Comparison of ENCODE assay signal across 26 cellular contexts in genomic region chr15:68426149-68426548, GRCh38. TPM values are rescaled to one million over a fixed set of nuclear protein-coding genes. Genes with fewer than 3 reads are reported as not detected.
DNase-seq lines count a peak whose midpoint lies in the region; ATAC-seq, FAIRE-seq and TF ChIP-seq lines count a peak whose summit lies in the region.
"Had no signal": no experiment of that assay in that cellular context is flagged by ENCODE, and none has a peak within 500 bp of the region (broad histone marks: within the 10 kb centered on the region; RNA-seq: fewer than 3 reads in every experiment).

No MANE protein-coding gene starts in this region.

- peaks cover 7% of the 10 kb centered on the region for H3K79me1 ChIP-seq in mesenchymal stem cell (replicated peaks; ENCODE audit: low read length, poor library complexity, severe bottlenecking)

- H3K4me1 ChIP-seq in A549 (peaks cover 29% of the 10 kb centered on the region), RWPE2 (ENCODE audit: insufficient read depth, poor library complexity, severe bottlenecking) (no peaks in the 10 kb centered on the region), mesenchymal stem cell (ENCODE audit: control insufficient read depth, insufficient read depth, low read depth, low read length) (peaks cover 55% of the 10 kb centered on the region), thoracic aorta (ENCODE audit: control insufficient read depth in 1 of 2, low read depth in 2 of 2) (peaks cover 15 to 83% of the 10 kb centered on the region in 2 donors)

- no peak for TF ChIP-seq RAD21 in A549 (conservative IDR thresholded peaks at IDR 0.05 in 1 of 2, IDR thresholded peaks at IDR 0.05 in 1 of 2)

- ATAC-seq in A549 (no peak), RWPE2 (ENCODE audit: low read depth) (no peak), thoracic aorta (ENCODE audit: insufficient number of reproducible peaks, low FRiP score, low read depth) (no peak), esophagus mucosa (no peak)
- ATAC-seq: SK-N-SH treated with all-trans-retinoic acid at 6 μM for 48 hours had no signal

- peak overlapping the region in 1 of 2 experiments; percentile 37 for H3K23ac ChIP-seq in mesenchymal stem cell (ENCODE audit: low read length in 2 of 2)

- peak overlapping the region; percentile 2 for H2BK15ac ChIP-seq in mesenchymal stem cell (ENCODE audit: low read depth, poor library complexity, severe bottlenecking)

- CTCF ChIA-PET in A549 (lab: Yijun Ruan, JAX) = interaction anchor here (1.0 to 2.5 kb wide), 4 partner anchors 8 to 128 kb away, joined by 3 to 7 read pairs (median 4); no protein-coding TSS in a partner anchor

- peak overlapping the region; percentile 33 for H3K9ac ChIP-seq in mesenchymal stem cell (ENCODE audit: low read length)

- peak overlapping the region; percentile 28 for H4K8ac ChIP-seq in mesenchymal stem cell (ENCODE audit: low read length)

- no peak overlapping the region for H2BK5ac ChIP-seq in mesenchymal stem cell (ENCODE audit: low read depth, low read length, poor library complexity, severe bottlenecking)

- H3K9me3 ChIP-seq in A549 (no peaks in the 10 kb centered on the region), RWPE2 (ENCODE audit: severe bottlenecking) (no peaks in the 10 kb centered on the region), mesenchymal stem cell (ENCODE audit: control insufficient read depth, low read length) (no peaks in the 10 kb centered on the region), thoracic aorta (no peaks in the 10 kb centered on the region)
- H3K9me3 ChIP-seq: MG63 had no signal

- H2AK5ac ChIP-seq in mesenchymal stem cell (ENCODE audit: low read length, severe bottlenecking) = peak overlapping the region; percentile 8

- TF ChIP-seq POLR2A in A549 (IDR thresholded peaks at IDR 0.05; ENCODE audit: low read length) = no peak

- peak overlapping the region in 1 of 2 experiments; percentile 43 for H2BK12ac ChIP-seq in mesenchymal stem cell (ENCODE audit: low read length in 2 of 2)

- no peak for DNase-seq in A549 (ENCODE audit: low read depth in 1 of 2, low spot score in 1 of 2)
- peak; percentile 46 for DNase-seq in RWPE2 (ENCODE audit: low spot score)
- DNase-seq in mesenchymal stem cell = no peak
- DNase-seq in thoracic aorta (ENCODE audit: low spot score) = no peak
- no peak for DNase-seq in Kasumi-1 (lab: John Stamatoyannopoulos, UW)
- DNase-seq in ureter (ENCODE audit: low spot score) = no peak
- no peak for DNase-seq in NCI-H524 (lab: John Stamatoyannopoulos, UW)
- DNase-seq: AML-193; C1 segment of cervical spinal cord; DMS53; GDM1; MG63; NCI-H1092; NCI-H1436 treated with DMSO at 0.1 percent for 48 hours; NCI-H1930; NCI-H2227 treated with DMSO at 0.1 percent for 48 hours; NCI-H510A treated with DMSO at 0.1 percent for 48 hours; NCI-H774; NK-92 treated with Interleukin-12 subunit alpha and Interleukin-12 subunit beta, amount 100 ng/mL, for 24 hours; SIG-M5 had no signal

- H3K27ac ChIP-seq in A549 = no peak overlapping the region; a peak in 1 of 6 replicates
- H3K27ac ChIP-seq in RWPE2 (ENCODE audit: poor library complexity, severe bottlenecking) = no peak overlapping the region
- H3K27ac ChIP-seq in mesenchymal stem cell (ENCODE audit: low read length, poor library complexity, severe bottlenecking) = no peak overlapping the region
- H3K27ac ChIP-seq in thoracic aorta = peak overlapping the region; percentile 18 to 84
- H3K27ac ChIP-seq: 22Rv1, RWPE1 had no signal

- H3K4me3 ChIP-seq in A549 (no peak overlapping the region), RWPE2 (ENCODE audit: severe bottlenecking) (no peak overlapping the region), mesenchymal stem cell (ENCODE audit: insufficient read depth in 1 of 2, low read depth in 1 of 2, low read length in 2 of 2) (no peak overlapping the region), thoracic aorta (no peak overlapping the region)
- H3K4me3 ChIP-seq: MG63 had no signal

- H3K4ac ChIP-seq in mesenchymal stem cell (ENCODE audit: low read depth in 1 of 2, low read length in 2 of 2) = no peak overlapping the region

- no peak for TF ChIP-seq CTCF in A549 (IDR thresholded peaks at IDR 0.05)
- TF ChIP-seq CTCF in RWPE2 (IDR thresholded peaks at IDR 0.05; ENCODE audit: poor library complexity, severe bottlenecking) = no peak
- no peak for TF ChIP-seq CTCF in thoracic aorta (IDR thresholded peaks at IDR 0.05)

- no peak overlapping the region for H2AFZ ChIP-seq in mesenchymal stem cell (ENCODE audit: low read depth, low read length)

- no peak overlapping the region for H3K14ac ChIP-seq in mesenchymal stem cell (ENCODE audit: low read length in 2 of 2)

- H2BK120ac ChIP-seq in mesenchymal stem cell (ENCODE audit: low read depth, low read length) = no peak overlapping the region

- H3K27me3 ChIP-seq in RWPE2 (ENCODE audit: insufficient read depth, poor library complexity, severe bottlenecking) = peaks cover 16% of the 10 kb centered on the region
- peaks cover 0 to 32% of the 10 kb centered on the region in 2 experiments for H3K27me3 ChIP-seq in mesenchymal stem cell (ENCODE audit: control insufficient read depth in 1 of 2, insufficient read depth in 1 of 2, low read length in 2 of 2)
- H3K27me3 ChIP-seq in thoracic aorta (replicated peaks; ENCODE audit: insufficient read depth) = no peaks in the 10 kb centered on the region
- H3K27me3 ChIP-seq: MG63 had no signal

- POLR2A ChIA-PET in A549 (lab: Yijun Ruan, JAX) = no interaction called here

- WGBS in A549 (ENCODE audit: missing lambda C conversion rate) = 85% methylated on average over 7 of the region's 7 CpGs
- 92% methylated on average over 6 of the region's 7 CpGs for WGBS in mesenchymal stem cell

- no peak for TF ChIP-seq EP300 in A549 (IDR thresholded peaks at IDR 0.05)

- no peak for FAIRE-seq in A549 (lab: Jason Lieb, UNC)
- FAIRE-seq: GM19239, H54 had no signal

- H3K4me2 ChIP-seq in A549 = no peak overlapping the region
- H3K4me2 ChIP-seq in mesenchymal stem cell (ENCODE audit: low read length, poor library complexity, severe bottlenecking) = no peak overlapping the region

- H3K36me3 ChIP-seq in RWPE2 (ENCODE audit: low read depth) (no peaks in the 10 kb centered on the region), mesenchymal stem cell (ENCODE audit: control insufficient read depth in 1 of 2, insufficient read depth in 2 of 2, low read depth in 1 of 2, low read length in 2 of 2) (peaks cover 0 to 32% of the 10 kb centered on the region in 2 experiments), thoracic aorta (no peaks in the 10 kb centered on the region)

- peak overlapping the region; percentile 1 for H4K91ac ChIP-seq in mesenchymal stem cell (ENCODE audit: low read length)

- peak overlapping the region; percentile 6 to 28 for H3K18ac ChIP-seq in mesenchymal stem cell (ENCODE audit: low read depth in 1 of 2, low read length in 2 of 2)

TF ChIP-seq in A549, 52 proteins besides CTCF, POLR2A, EP300 and RAD21:
- no peak for TF ChIP-seq BHLHE40 (IDR thresholded peaks at IDR 0.05; ENCODE audit: low read depth, low read length)
- TF ChIP-seq MAFK (IDR thresholded peaks at IDR 0.05; ENCODE audit: partially characterized antibody) = peak; percentile 65
- TF ChIP-seq ESRRA (IDR thresholded peaks at IDR 0.05; ENCODE audit: borderline replicate concordance, low read length) = no peak
TF ChIP-seq in A549: peak in this region for 1.

RNA-seq across cellular contexts. Expression of gene ITGA11, which starts 5.8 kb away (rescaled TPM):
- polyA plus RNA-seq in A549 (2011; rRNA removed) = 8.3 and 13.2 TPM in 2 replicates
- polyA plus RNA-seq in A549 (2012; cell fraction: cytosol; rRNA removed) = 3.6 and 5.5 TPM in 2 replicates
- 14.2 and 15.0 TPM in 2 replicates for polyA plus RNA-seq in A549 (2012; cell fraction: nucleus; rRNA removed)
- polyA plus RNA-seq in A549 (2017; fragmentation: RNase III; extraction: RNeasy Plus Mini Kit Qiagen cat#74134 plus additional on column Dnase treatment) = 10.1 to 22.0 TPM (median 17.2 TPM) in 3 replicates
- polyA minus RNA-seq in A549 (2011; rRNA and poly(A)+ RNA removed) = 19.0 and 22.2 TPM in 2 replicates
- 146 TPM for polyA plus RNA-seq in mesenchymal stem cell (2013, experiment 1 of 2)
- polyA plus RNA-seq in mesenchymal stem cell (2013, experiment 2 of 2) = 150 TPM
- 100 to 1,000 TPM; 246 to 360 TPM for total RNA-seq in thoracic aorta
- total RNA-seq in esophagus mucosa = 0.48 TPM
- total RNA-seq in ureter = 22.8 TPM

Comparison
In these comparisons a context has a peak if more than half of its experiments do, and no peak if none do; other contexts are left out.
1. H3K27ac ChIP-seq: peak in thoracic aorta (2 of 2); none in A549 (0 of 2), RWPE2 (single experiment) and mesenchymal stem cell (single experiment).
2. RNA of gene ITGA11, which starts 5.8 kb away (total RNA-seq): 246 to 360 TPM in thoracic aorta and 22.8 TPM in ureter (single experiment); 0.48 TPM in esophagus mucosa (single experiment); every median in the first group is over 10 times any median in the second.